In genomic region chr1:51946300-51946699, GRCh38 we compare ENCODE assay signal across 1 cellular context.
TF ChIP-seq lines count a peak whose summit lies in the region.

No MANE protein-coding gene starts in this region.

TF ChIP-seq in SK-N-SH, 30 proteins besides CTCF, POLR2A, EP300 and RAD21 (continued from another document):
- no peak for TF ChIP-seq MAX (IDR thresholded peaks at IDR 0.05; ENCODE audit: low read depth)
- no peak for TF ChIP-seq CHD2 (IDR thresholded peaks at IDR 0.05; ENCODE audit: low read length, partially characterized antibody)
- no peak for TF ChIP-seq NFIC (IDR thresholded peaks at IDR 0.05; ENCODE audit: borderline replicate concordance)
- no peak for TF ChIP-seq IRF3 (IDR thresholded peaks at IDR 0.05; ENCODE audit: low read depth, low read length)
- TF ChIP-seq FOXM1 (IDR thresholded peaks at IDR 0.05; ENCODE audit: low read depth) = no peak
- no peak for TF ChIP-seq POLR2AphosphoS5 (IDR thresholded peaks at IDR 0.05; ENCODE audit: low read depth, low read length)
- TF ChIP-seq FOSL2 (IDR thresholded peaks at IDR 0.05; ENCODE audit: borderline replicate concordance, low read depth) = no peak
- no peak for TF ChIP-seq REST (IDR thresholded peaks at IDR 0.05; ENCODE audit: low read depth, low read length)
